1 cellular context compared by ENCODE assay signal in genomic region chr19:42242071-42242511, GRCh38.
A peak's percentile ranks its signal among the peaks of the same experiment; 100 is the strongest.
TF ChIP-seq lines count a peak whose summit lies in the region.

No MANE protein-coding gene starts in this region.

TF ChIP-seq in GM12878, 131 proteins besides CTCF, POLR2A, EP300 and RAD21 (continues in another document):
- TF ChIP-seq BCL3 (IDR thresholded peaks at IDR 0.05; ENCODE audit: borderline replicate concordance, insufficient read depth, low read depth, low read length, poor library complexity, severe bottlenecking): no peak
- TF ChIP-seq ZBTB11 (CRISPR knock-in tag; IDR thresholded peaks at IDR 0.05): no peak
- TF ChIP-seq ZSCAN29 (IDR thresholded peaks at IDR 0.05): peak; percentile 65; the same call in 1 of the 2 replicates
- no peak for TF ChIP-seq CBX5 (IDR thresholded peaks at IDR 0.05; ENCODE audit: low read depth)
- TF ChIP-seq NFYA (IDR thresholded peaks at IDR 0.05; ENCODE audit: borderline replicate concordance, low read depth, low read length): no peak
- no peak for TF ChIP-seq SUPT20H (IDR thresholded peaks at IDR 0.05; ENCODE audit: borderline replicate concordance, control insufficient read depth, low read depth, low read length)
- no peak; the same call in 1 of the 2 replicates for TF ChIP-seq ZNF217 (IDR thresholded peaks at IDR 0.05)
- no peak for TF ChIP-seq SREBF1 (IDR thresholded peaks at IDR 0.05; ENCODE audit: low read length)
- TF ChIP-seq SMAD5 (IDR thresholded peaks at IDR 0.05; ENCODE audit: low read depth): no peak
- no peak for TF ChIP-seq NFXL1 (IDR thresholded peaks at IDR 0.05; ENCODE audit: borderline replicate concordance)
- no peak for TF ChIP-seq HDGF (IDR thresholded peaks at IDR 0.05)
- no peak for TF ChIP-seq REST (IDR thresholded peaks at IDR 0.05; ENCODE audit: low read depth, low read length)
- TF ChIP-seq GATAD2B (conservative IDR thresholded peaks at IDR 0.05; ENCODE audit: low read depth): peak; percentile 87
- TF ChIP-seq CBFB (IDR thresholded peaks at IDR 0.05; ENCODE audit: low read depth): no peak
- TF ChIP-seq KDM1A (IDR thresholded peaks at IDR 0.05; ENCODE audit: borderline replicate concordance): no peak
- no peak for TF ChIP-seq CHD4 (IDR thresholded peaks at IDR 0.05)
- TF ChIP-seq ELK1 (IDR thresholded peaks at IDR 0.05; ENCODE audit: low read depth, low read length): no peak
- no peak for TF ChIP-seq ZZZ3 (IDR thresholded peaks at IDR 0.05; ENCODE audit: control insufficient read depth, insufficient read length, low read depth)
- 0 out of 2 replicates have a peak, but pooled peaks have one; percentile 71 for TF ChIP-seq DPF2 (IDR thresholded peaks at IDR 0.05)
- no peak for TF ChIP-seq BHLHE40 (IDR thresholded peaks at IDR 0.05; ENCODE audit: borderline replicate concordance in 1 of 2, low read depth in 2 of 2, low read length in 1 of 2)
- TF ChIP-seq NBN (IDR thresholded peaks at IDR 0.05): no peak
- TF ChIP-seq BRCA1 (IDR thresholded peaks at IDR 0.05; ENCODE audit: low read depth, low read length): no peak
- TF ChIP-seq POU2F2 (IDR thresholded peaks at IDR 0.05; ENCODE audit: borderline replicate concordance, low read depth, low read length): no peak
- peak; percentile 94 for TF ChIP-seq NKRF (conservative IDR thresholded peaks at IDR 0.05)
- no peak for TF ChIP-seq PRDM15 (CRISPR knock-in tag; IDR thresholded peaks at IDR 0.05)
- TF ChIP-seq LARP7 (IDR thresholded peaks at IDR 0.05): 0 out of 2 replicates have a peak, but pooled peaks have one; percentile 93
- no peak for TF ChIP-seq NRF1 (conservative IDR thresholded peaks at IDR 0.05; ENCODE audit: low read depth, low read length)
- TF ChIP-seq BCLAF1 (IDR thresholded peaks at IDR 0.05): 0 out of 2 replicates have a peak, but pooled peaks have one; percentile 66
- TF ChIP-seq SP1 (IDR thresholded peaks at IDR 0.05; ENCODE audit: low read depth, low read length): no peak
- no peak for TF ChIP-seq RELB (IDR thresholded peaks at IDR 0.05; ENCODE audit: low read depth)
- no peak for TF ChIP-seq ESRRA (IDR thresholded peaks at IDR 0.05; ENCODE audit: low read length)
- TF ChIP-seq SKIL (IDR thresholded peaks at IDR 0.05; ENCODE audit: low read depth, poor library complexity, severe bottlenecking): no peak
- TF ChIP-seq RFX5 (IDR thresholded peaks at IDR 0.05; ENCODE audit: low read depth, low read length): no peak
- TF ChIP-seq SIN3A (IDR thresholded peaks at IDR 0.05; ENCODE audit: low read depth, low read length): no peak
- no peak for TF ChIP-seq HDAC2 (IDR thresholded peaks at IDR 0.05)
- TF ChIP-seq MEF2A (IDR thresholded peaks at IDR 0.05; ENCODE audit: insufficient read depth, low read depth, low read length): 0 out of 2 replicates have a peak, but pooled peaks have one; percentile 19
